Comparison of ENCODE assay signal across 11 cellular contexts in genomic region chr9:81083821-81084512, GRCh38.
DNase-seq lines count a peak whose midpoint lies in the region; ATAC-seq and TF ChIP-seq lines count a peak whose summit lies in the region.
"Had no signal": no experiment of that assay in that cellular context is flagged by ENCODE, and none has a peak within 500 bp of the region (broad histone marks: within the 10 kb centered on the region; RNA-seq: fewer than 3 reads in every experiment).

No MANE protein-coding gene starts in this region.

- in situ Hi-C loops in IMR-90 (cut with MboI; ENCODE audit: low sequenced_read_pairs): no loop called here
- in situ Hi-C loops in mammary epithelial cell (cut with MboI; ENCODE audit: low sequenced_read_pairs in 2 of 2): no loop called here

- H4K5ac ChIP-seq in IMR-90 (ENCODE audit: low read depth, low read length): no peak overlapping the region

- POLR2A ChIA-PET in IMR-90 (lab: Charles Lee; ENCODE audit: unreplicated experiment): no interaction called here

- H3K4me3 ChIP-seq in IMR-90 (ENCODE audit: insufficient read depth, low read depth, low read length) (no peak overlapping the region), mammary epithelial cell (replicated peaks in 1 of 3; ENCODE audit: insufficient read depth in 1 of 3, low read depth in 2 of 3, low read length in 3 of 3) (no peak overlapping the region), thoracic aorta (no peak overlapping the region)

- H3K4me1 Mint-ChIP-seq in activated T-cell treated with anti-CD3 and anti-CD28 coated beads, Interleukin-2, amount 50 U/mL, for 72 hours (ENCODE audit: low read depth): no peaks in the 10 kb centered on the region

- peaks cover 6 to 11% of the 10 kb centered on the region in 2 donors for H3K9me3 Mint-ChIP-seq in activated T-cell treated with anti-CD3 and anti-CD28 coated beads, Interleukin-2, amount 50 U/mL, for 72 hours

- H3K27me3 ChIP-seq in IMR-90 (ENCODE audit: control insufficient read depth, insufficient read depth, low read length) (no peaks in the 10 kb centered on the region), mammary epithelial cell (ENCODE audit: insufficient read depth, low read length) (no peaks in the 10 kb centered on the region), thoracic aorta (replicated peaks; ENCODE audit: insufficient read depth) (no peaks in the 10 kb centered on the region)

- no peak overlapping the region for H2BK20ac ChIP-seq in IMR-90 (ENCODE audit: low read depth, low read length)

- H3K79me2 ChIP-seq in mammary epithelial cell (ENCODE audit: insufficient read depth, low read length): no peaks in the 10 kb centered on the region

- peak overlapping the region; percentile 70; the same call in 1 of the 2 replicates for H3K4me2 ChIP-seq in IMR-90 (ENCODE audit: low read depth, low read length)
- H3K4me2 ChIP-seq in mammary epithelial cell (ENCODE audit: insufficient read depth, low read depth, low read length): no peak overlapping the region

- H3K27ac ChIP-seq in IMR-90 (ENCODE audit: insufficient read depth, low read length): no peak overlapping the region
- H3K27ac ChIP-seq in mammary epithelial cell (ENCODE audit: insufficient read depth, low read depth, low read length): no peak overlapping the region
- no peak overlapping the region for H3K27ac ChIP-seq in thoracic aorta

- H3K36me3 Mint-ChIP-seq in activated T-cell treated with anti-CD3 and anti-CD28 coated beads, Interleukin-2, amount 50 U/mL, for 72 hours (ENCODE audit: insufficient read depth in 2 of 2): no peaks in the 10 kb centered on the region
- H3K36me3 Mint-ChIP-seq: naive thymus-derived CD4-positive, alpha-beta T cell had no signal

- H3K4me1 ChIP-seq in IMR-90 (ENCODE audit: control insufficient read depth, insufficient read depth, low read length) (peaks cover 2% of the 10 kb centered on the region; the same call in 1 of the 2 replicates), mammary epithelial cell (ENCODE audit: insufficient read depth, low read length) (no peaks in the 10 kb centered on the region), thoracic aorta (ENCODE audit: control insufficient read depth in 1 of 2, low read depth in 2 of 2) (peaks cover 11 to 22% of the 10 kb centered on the region in 2 donors)

- H2BK15ac ChIP-seq in IMR-90 (ENCODE audit: low read depth, low read length): no peak overlapping the region

- no CpG with 5 or more reads among the region's 3 CpGs for WGBS in IMR-90 (ENCODE audit: extremely low coverage in 2 of 2, insufficient read length in 1 of 2), 2 experiments
- WGBS in mammary epithelial cell (ENCODE audit: low coverage, missing lambda C conversion rate): 90% methylated on average over 2 of the region's 3 CpGs

- no peak for TF ChIP-seq RAD21 in IMR-90 (IDR thresholded peaks at IDR 0.05; ENCODE audit: low read length)

- H3K27me3 Mint-ChIP-seq in activated T-cell treated with anti-CD3 and anti-CD28 coated beads, Interleukin-2, amount 50 U/mL, for 72 hours (ENCODE audit: low read depth): no peaks in the 10 kb centered on the region
- H3K27me3 Mint-ChIP-seq: naive thymus-derived CD4-positive, alpha-beta T cell had no signal

- H3K9me3 ChIP-seq in IMR-90 (ENCODE audit: control insufficient read depth, insufficient read depth, low read length) (no peaks in the 10 kb centered on the region), mammary epithelial cell (replicated peaks; ENCODE audit: insufficient read depth, low read length) (no peaks in the 10 kb centered on the region), thoracic aorta (no peaks in the 10 kb centered on the region)

- H4K20me1 ChIP-seq in IMR-90 (ENCODE audit: insufficient read depth, low read length) (no peaks in the 10 kb centered on the region), mammary epithelial cell (ENCODE audit: insufficient read depth, low read length) (no peaks in the 10 kb centered on the region)

- no peaks in the 10 kb centered on the region for H3K36me3 ChIP-seq in IMR-90 (ENCODE audit: control insufficient read depth, insufficient read depth, low read length)
- no peaks in the 10 kb centered on the region for H3K36me3 ChIP-seq in mammary epithelial cell (ENCODE audit: insufficient read depth, low read length)
- H3K36me3 ChIP-seq in thoracic aorta: no peaks in the 10 kb centered on the region

- no peak overlapping the region for H3K14ac ChIP-seq in IMR-90 (replicated peaks; ENCODE audit: low read depth, low read length)

- H3K4me3 Mint-ChIP-seq in activated T-cell treated with anti-CD3 and anti-CD28 coated beads, Interleukin-2, amount 50 U/mL, for 72 hours: no peak overlapping the region
- H3K4me3 Mint-ChIP-seq: naive thymus-derived CD4-positive, alpha-beta T cell had no signal

- H3K9ac ChIP-seq in IMR-90 (ENCODE audit: low read depth, low read length) (no peak overlapping the region), mammary epithelial cell (ENCODE audit: insufficient read depth, low read length) (no peak overlapping the region)

- CTCF ChIA-PET in IMR-90 (lab: Yijun Ruan, JAX): no interaction called here
- CTCF ChIA-PET in mammary epithelial cell (lab: Charles Lee; ENCODE audit: low non-redundant PET): no interaction called here

- H3K9me1 ChIP-seq in IMR-90 (ENCODE audit: insufficient read depth, low read length): no peaks in the 10 kb centered on the region

- no peak overlapping the region for H2BK5ac ChIP-seq in IMR-90 (ENCODE audit: low read depth, low read length, poor library complexity, severe bottlenecking)

- H4K8ac ChIP-seq in IMR-90 (ENCODE audit: low read depth in 2 of 2, low read length in 2 of 2): no peak overlapping the region

- no peak overlapping the region for H3K23ac ChIP-seq in IMR-90 (ENCODE audit: low read depth, low read length)

- no TSS peak for BruUV-seq in IMR-90 (replicated peaks; lab: Mats Ljungman, UMichigan)
- no TSS peak for BruUV-seq in mammary epithelial cell (replicated peaks; lab: Mats Ljungman, UMichigan)

- no peak overlapping the region for H3K56ac ChIP-seq in IMR-90 (ENCODE audit: extremely low read depth, insufficient read depth, low read length)

- H4K91ac ChIP-seq in IMR-90 (ENCODE audit: insufficient read depth, low read depth, low read length): no peak overlapping the region

- H2AFZ ChIP-seq in IMR-90 (replicated peaks; ENCODE audit: low read length, poor library complexity): no peak overlapping the region
- no peak overlapping the region for H2AFZ ChIP-seq in mammary epithelial cell (ENCODE audit: low read depth, low read length)

- TF ChIP-seq CTCF in IMR-90 (conservative IDR thresholded peaks at IDR 0.05; ENCODE audit: low read depth, low read length) (no peak), mammary epithelial cell (conservative IDR thresholded peaks at IDR 0.05 in 1 of 2, IDR thresholded peaks at IDR 0.05 in 1 of 2; ENCODE audit: extremely low read depth in 1 of 2, insufficient read depth in 1 of 2, low read depth in 1 of 2, low read length in 2 of 2) (no peak), thoracic aorta (IDR thresholded peaks at IDR 0.05) (no peak)

- DNase-seq in IMR-90 (peak; percentile 80), mammary epithelial cell (peak; percentile 52), thoracic aorta (ENCODE audit: low spot score) (no peak), activated gamma-delta T cell treated with Interleukin-2 at 50 U/mL for 16 hours (no peak)
- DNase-seq in activated CD4-positive, alpha-beta T cell treated with anti-CD3 and anti-CD28 coated beads, Interleukin-2, amount 50 U/mL, for 48 hours: no peak
- DNase-seq in activated T-cell treated with anti-CD3 and anti-CD28 coated beads, Interleukin-2, amount 50 U/mL, for 72 hours: no peak
- DNase-seq: naive thymus-derived CD4-positive, alpha-beta T cell; NCI-H2029; stimulated activated CD4-positive, alpha-beta T cell treated with anti-CD3 and anti-CD28 coated beads, Interleukin-1b, Interleukin-23, amount 100 ng/mL, for 48 hours; substantia nigra had no signal

- H2AK9ac ChIP-seq in IMR-90 (replicated peaks; ENCODE audit: low read depth, low read length, poor library complexity): no peak overlapping the region

- dilution Hi-C loops in IMR-90 (cut with HindIII; ENCODE audit: low sequenced_read_pairs, unreplicated experiment) (no loop called here), mammary epithelial cell (cut with HindIII; ENCODE audit: low sequenced_read_pairs) (no loop called here)

- H3K18ac ChIP-seq in IMR-90 (ENCODE audit: low read depth, low read length): no peak overlapping the region

- no peak for TF ChIP-seq POLR2A in IMR-90 (IDR thresholded peaks at IDR 0.05; ENCODE audit: low read depth, low read length)

- no peak overlapping the region for H3K27ac Mint-ChIP-seq in activated T-cell treated with anti-CD3 and anti-CD28 coated beads, Interleukin-2, amount 50 U/mL, for 72 hours
- H3K27ac Mint-ChIP-seq: naive thymus-derived CD4-positive, alpha-beta T cell had no signal

- ATAC-seq in GM19455 (IDR thresholded peaks at IDR 0.05; ENCODE audit: unreplicated experiment) (peak; percentile 75), IMR-90 (ENCODE audit: low read depth) (peak; percentile 48), thoracic aorta (ENCODE audit: insufficient number of reproducible peaks, low FRiP score, low read depth) (peak; percentile 53)
- no peak for ATAC-seq in activated T-cell treated with anti-CD3 and anti-CD28 coated beads, Interleukin-2, amount 50 U/mL, for 72 hours (replicated peaks in 1 of 2)
- ATAC-seq: naive thymus-derived CD4-positive, alpha-beta T cell had no signal

- no peaks in the 10 kb centered on the region for H3K79me1 ChIP-seq in IMR-90 (ENCODE audit: low read depth in 1 of 2, low read length in 2 of 2)

- intact Hi-C loops in IMR-90 (cut with micrococcal nuclease): loop anchor here (5.0 kb wide), 1 partner anchor 603 kb away; the partner anchor contains the start of gene TLE1
- intact Hi-C loops in mammary epithelial cell (cut with micrococcal nuclease): no loop called here

- no peak overlapping the region for H2BK120ac ChIP-seq in IMR-90 (ENCODE audit: low read depth, low read length)

- no peak overlapping the region for H3K4ac ChIP-seq in IMR-90 (ENCODE audit: low read depth, low read length)

- H2AK5ac ChIP-seq in IMR-90 (ENCODE audit: low read depth, low read length): no peak overlapping the region

TF ChIP-seq in IMR-90, 13 proteins besides CTCF, POLR2A, EP300 and RAD21:
- TF ChIP-seq FOS (IDR thresholded peaks at IDR 0.05; ENCODE audit: low read depth, low read length): peak; percentile 65
- TF ChIP-seq RCOR1 (IDR thresholded peaks at IDR 0.05; ENCODE audit: insufficient replicate concordance, low read length): no peak
- TF ChIP-seq MAFK (IDR thresholded peaks at IDR 0.05; ENCODE audit: low read depth, low read length): peak; percentile 66
- TF ChIP-seq CEBPB (IDR thresholded peaks at IDR 0.05; ENCODE audit: low read depth, low read length): 0 out of 2 replicates have a peak, but pooled peaks have one; percentile 6
TF ChIP-seq in IMR-90: peak in this region for 3.

Comparison
In these comparisons a context has a peak if more than half of its experiments do, and no peak if none do; other contexts are left out.
1. ATAC-seq: peak in GM19455 (single experiment), IMR-90 (single experiment) and thoracic aorta (single experiment); none in activated T-cell treated with anti-CD3 and anti-CD28 coated beads, Interleukin-2, amount 50 U/mL, for 72 hours (0 of 2).
2. DNase-seq: peak in IMR-90 (single experiment) and mammary epithelial cell (single experiment); none in thoracic aorta (single experiment), activated CD4-positive, alpha-beta T cell treated with anti-CD3 and anti-CD28 coated beads, Interleukin-2, amount 50 U/mL, for 48 hours (0 of 2), activated gamma-delta T cell treated with Interleukin-2 at 50 U/mL for 16 hours (single experiment) and activated T-cell treated with anti-CD3 and anti-CD28 coated beads, Interleukin-2, amount 50 U/mL, for 72 hours (0 of 2).